ENCODE assay signal across 1 cellular context in genomic region chr10:86936661-86937501, GRCh38.
TF ChIP-seq lines count a peak whose summit lies in the region.

No MANE protein-coding gene starts in this region.

TF ChIP-seq in WTC11, 78 proteins besides CTCF, POLR2A, EP300 and RAD21 (continued from another document):
- TF ChIP-seq PREB (CRISPR knock-in tag; IDR thresholded peaks at IDR 0.05; ENCODE audit: borderline replicate concordance), result no peak
- no peak for TF ChIP-seq MYBL2 (CRISPR knock-in tag; IDR thresholded peaks at IDR 0.05)
- no peak for TF ChIP-seq ATF3 (CRISPR knock-in tag; conservative IDR thresholded peaks at IDR 0.05)
- TF ChIP-seq GTF2I (CRISPR knock-in tag; conservative IDR thresholded peaks at IDR 0.05), result no peak
- TF ChIP-seq SMAD3 (CRISPR knock-in tag; IDR thresholded peaks at IDR 0.05; ENCODE audit: borderline replicate concordance), result no peak
- no peak for TF ChIP-seq GRHL2 (CRISPR knock-in tag; IDR thresholded peaks at IDR 0.05; ENCODE audit: insufficient replicate concordance, severe bottlenecking)
- TF ChIP-seq EMX1 (CRISPR knock-in tag; IDR thresholded peaks at IDR 0.05), result no peak
- TF ChIP-seq ZNF425 (CRISPR knock-in tag; conservative IDR thresholded peaks at IDR 0.05), result no peak
- TF ChIP-seq E2F4 (CRISPR knock-in tag; IDR thresholded peaks at IDR 0.05; ENCODE audit: borderline replicate concordance, low read depth), result no peak
- TF ChIP-seq KAT7 (CRISPR knock-in tag; IDR thresholded peaks at IDR 0.05; ENCODE audit: borderline replicate concordance), result no peak
- no peak for TF ChIP-seq NFATC4 (CRISPR knock-in tag; IDR thresholded peaks at IDR 0.05)
- no peak for TF ChIP-seq FOXK1 (CRISPR knock-in tag; IDR thresholded peaks at IDR 0.05)
